ENCODE assay signal across 25 cellular contexts in the genomic region with DNA sequence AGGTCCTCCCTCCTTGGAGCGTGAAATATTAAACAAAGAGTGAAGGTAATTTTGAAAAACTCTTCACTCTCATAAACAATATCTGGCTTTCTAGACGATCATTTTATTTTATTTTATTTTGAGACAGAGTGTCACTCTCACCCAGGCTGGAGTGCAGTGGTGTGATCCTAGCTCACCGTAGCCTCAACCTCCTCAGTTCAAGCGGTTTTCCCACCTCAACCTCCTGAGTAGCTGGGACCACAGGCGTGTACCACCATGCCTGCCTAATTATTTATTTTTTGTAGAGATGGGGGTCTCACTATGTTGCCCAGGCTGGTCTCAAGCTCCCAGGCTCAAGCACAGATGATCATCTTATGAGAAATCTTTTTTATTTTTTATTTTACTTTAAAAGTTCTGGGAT. TPM values are rescaled to one million over a fixed set of nuclear protein-coding genes. Genes with fewer than 3 reads are reported as not detected.
DNase-seq lines count a peak whose midpoint lies in the region; ATAC-seq and TF ChIP-seq lines count a peak whose summit lies in the region.
"Had no signal": no experiment of that assay in that cellular context is flagged by ENCODE, and none has a peak within 500 bp of the region (broad histone marks: within the 10 kb centered on the region; RNA-seq: fewer than 3 reads in every experiment).

No MANE protein-coding gene starts in this region.

- H3K27me3 Mint-ChIP-seq in activated CD8-positive, alpha-beta T cell treated with anti-CD3 and anti-CD28 coated beads for 36 hours, result no peaks in the 10 kb centered on the region
- no peaks in the 10 kb centered on the region for H3K27me3 Mint-ChIP-seq in activated CD8-positive, alpha-beta T cell treated with anti-CD3 and anti-CD28 coated beads, Interleukin-2, amount 10 ng/mL, durations not matched to agents 7 days and 5 days (ENCODE audit: low read depth)
- no peaks in the 10 kb centered on the region for H3K27me3 Mint-ChIP-seq in CD4-positive, alpha-beta T cell
- H3K27me3 Mint-ChIP-seq in activated T-helper 2 cell treated with anti-CD3 and anti-CD28 coated beads, Interferon-gamma antibody, Interleukin-2, Interleukin-4, amounts not matched to agents 10 μg/mL and 5 μg/mL and 100 μg/mL, durations not matched to agents 14 hours and 24 hours and 36 hours (ENCODE audit: low read depth), result no peaks in the 10 kb centered on the region
- H3K27me3 Mint-ChIP-seq in natural killer cell (ENCODE audit: low read depth in 2 of 2) (no peaks in the 10 kb centered on the region), CD14-positive monocyte (ENCODE audit: low read depth in 3 of 3) (peaks cover 2 to 7% (median 2%) of the 10 kb centered on the region in 3 donors)
- H3K27me3 Mint-ChIP-seq: IgD-negative memory B cell had no signal

- TF ChIP-seq CTCF in activated CD8-positive, alpha-beta T cell treated with anti-CD3 and anti-CD28 coated beads for 36 hours (IDR thresholded peaks at IDR 0.05), result no peak
- no peak for TF ChIP-seq CTCF in CD4-positive, alpha-beta T cell (IDR thresholded peaks at IDR 0.05)
- TF ChIP-seq CTCF in natural killer cell (IDR thresholded peaks at IDR 0.05) (no peak), GM10248 (IDR thresholded peaks at IDR 0.05; ENCODE audit: control extremely low read depth, extremely low read depth, low read depth, missing control alignments) (no peak), CD14-positive monocyte (IDR thresholded peaks at IDR 0.05) (no peak)

- intact Hi-C loops in activated CD8-positive, alpha-beta T cell treated with anti-CD3 and anti-CD28 coated beads for 36 hours (cut with micrococcal nuclease), result no loop called here
- intact Hi-C loops in CD4-positive, alpha-beta T cell (cut with DNase I, micrococcal nuclease), result loop anchor here in 1 of 2 experiments (5.0 kb wide), 1 partner anchor 33 kb away; no protein-coding TSS in a partner anchor
- intact Hi-C loops in activated T-helper 2 cell treated with anti-CD3 and anti-CD28 coated beads, Interferon-gamma antibody, Interleukin-2, Interleukin-4, amounts not matched to agents 10 μg/mL and 5 μg/mL and 100 μg/mL, durations not matched to agents 14 hours and 24 hours and 36 hours (cut with micrococcal nuclease), result no loop called here
- intact Hi-C loops in natural killer cell (cut with micrococcal nuclease) (loop anchor here (5.0 kb wide), 1 partner anchor 38 kb away; no protein-coding TSS in a partner anchor), CD14-positive monocyte (cut with micrococcal nuclease) (no loop called here)

- no peaks in the 10 kb centered on the region for H3K27me3 ChIP-seq in CD4-positive, alpha-beta T cell (ENCODE audit: control insufficient read depth, insufficient read depth, low read length)

- peaks cover 12% of the 10 kb centered on the region for H3K9me3 Mint-ChIP-seq in activated CD8-positive, alpha-beta T cell treated with anti-CD3 and anti-CD28 coated beads for 36 hours
- no peaks in the 10 kb centered on the region for H3K9me3 Mint-ChIP-seq in activated CD8-positive, alpha-beta T cell treated with anti-CD3 and anti-CD28 coated beads, Interleukin-2, amount 10 ng/mL, durations not matched to agents 7 days and 5 days (ENCODE audit: insufficient read depth)
- H3K9me3 Mint-ChIP-seq in CD4-positive, alpha-beta T cell, result no peaks in the 10 kb centered on the region
- H3K9me3 Mint-ChIP-seq in activated T-helper 2 cell treated with anti-CD3 and anti-CD28 coated beads, Interferon-gamma antibody, Interleukin-2, Interleukin-4, amounts not matched to agents 10 μg/mL and 5 μg/mL and 100 μg/mL, durations not matched to agents 14 hours and 24 hours and 36 hours, result peaks cover 4% of the 10 kb centered on the region
- no peaks in the 10 kb centered on the region for H3K9me3 Mint-ChIP-seq in natural killer cell
- H3K9me3 Mint-ChIP-seq in CD14-positive monocyte, result peaks cover 0 to 5% (median 0%) of the 10 kb centered on the region in 7 donors
- H3K9me3 Mint-ChIP-seq: GM23338 had no signal

- no peak for ATAC-seq in activated CD8-positive, alpha-beta T cell treated with anti-CD3 and anti-CD28 coated beads for 36 hours
- ATAC-seq in activated CD8-positive, alpha-beta T cell treated with anti-CD3 and anti-CD28 coated beads, Interleukin-2, amount 10 ng/mL, durations not matched to agents 7 days and 5 days, result no peak
- no peak for ATAC-seq in CD4-positive, alpha-beta T cell (ENCODE audit: poor library complexity)
- peak in 1 of 3 donors; percentile 62 for ATAC-seq in natural killer cell
- ATAC-seq: Panc1 had no signal

- peaks cover 84% of the 10 kb centered on the region for H3K4me1 Mint-ChIP-seq in activated CD8-positive, alpha-beta T cell treated with anti-CD3 and anti-CD28 coated beads for 36 hours (ENCODE audit: low read depth)
- peaks cover 68% of the 10 kb centered on the region for H3K4me1 Mint-ChIP-seq in activated CD8-positive, alpha-beta T cell treated with anti-CD3 and anti-CD28 coated beads, Interleukin-2, amount 10 ng/mL, durations not matched to agents 7 days and 5 days (ENCODE audit: low read depth)
- H3K4me1 Mint-ChIP-seq in CD4-positive, alpha-beta T cell (ENCODE audit: low read depth), result peaks cover 92% of the 10 kb centered on the region
- peaks cover 47% of the 10 kb centered on the region for H3K4me1 Mint-ChIP-seq in activated T-helper 2 cell treated with anti-CD3 and anti-CD28 coated beads, Interferon-gamma antibody, Interleukin-2, Interleukin-4, amounts not matched to agents 10 μg/mL and 5 μg/mL and 100 μg/mL, durations not matched to agents 14 hours and 24 hours and 36 hours (ENCODE audit: low read depth)
- H3K4me1 Mint-ChIP-seq in natural killer cell (peaks cover 94 to 99% of the 10 kb centered on the region in 2 donors), CD14-positive monocyte (no peaks in the 10 kb centered on the region)

- DNase-seq in activated CD8-positive, alpha-beta T cell treated with anti-CD3 and anti-CD28 coated beads for 36 hours, result no peak
- DNase-seq in activated CD8-positive, alpha-beta T cell treated with anti-CD3 and anti-CD28 coated beads, Interleukin-2, amount 10 ng/mL, durations not matched to agents 7 days and 5 days, result no peak
- DNase-seq in CD4-positive, alpha-beta T cell, result no peak
- peak; percentile 3 for DNase-seq in activated T-helper 2 cell treated with anti-CD3 and anti-CD28 coated beads, Interferon-gamma antibody, Interleukin-2, Interleukin-4, amounts not matched to agents 10 μg/mL and 5 μg/mL and 100 μg/mL, durations not matched to agents 14 hours and 24 hours and 36 hours (ENCODE audit: low spot score)
- DNase-seq in natural killer cell (no peak), GM10248 (ENCODE audit: extremely low spot score) (no peak), CD14-positive monocyte (ENCODE audit: low spot score) (no peak)
- DNase-seq in activated CD4-positive, alpha-beta T cell treated with anti-CD3 and anti-CD28 coated beads, Interleukin-2, amount 50 U/mL, for 48 hours, result no peak
- DNase-seq: Calu3, DMS53, EL, HCEC 1CT, Karpas-422, NCI-H1092 treated with DMSO at 0.1 percent for 48 hours, NCI-H146, NCI-H2029 treated with DMSO at 0.1 percent for 48 hours, NCI-H2171, NCI-H526 had no signal

- H3K27ac ChIP-seq in CD4-positive, alpha-beta T cell (ENCODE audit: low read depth, low read length), result no peak overlapping the region
- H3K27ac ChIP-seq: 22Rv1, HL-60 had no signal

- H3K36me3 Mint-ChIP-seq in activated CD8-positive, alpha-beta T cell treated with anti-CD3 and anti-CD28 coated beads for 36 hours (ENCODE audit: low read depth), result peaks cover 69% of the 10 kb centered on the region
- peaks cover 62% of the 10 kb centered on the region for H3K36me3 Mint-ChIP-seq in activated CD8-positive, alpha-beta T cell treated with anti-CD3 and anti-CD28 coated beads, Interleukin-2, amount 10 ng/mL, durations not matched to agents 7 days and 5 days (ENCODE audit: low read depth)
- peaks cover 84% of the 10 kb centered on the region for H3K36me3 Mint-ChIP-seq in CD4-positive, alpha-beta T cell (ENCODE audit: low read depth)
- peaks cover 41% of the 10 kb centered on the region for H3K36me3 Mint-ChIP-seq in activated T-helper 2 cell treated with anti-CD3 and anti-CD28 coated beads, Interferon-gamma antibody, Interleukin-2, Interleukin-4, amounts not matched to agents 10 μg/mL and 5 μg/mL and 100 μg/mL, durations not matched to agents 14 hours and 24 hours and 36 hours (ENCODE audit: low read depth)
- H3K36me3 Mint-ChIP-seq in natural killer cell, result no peaks in the 10 kb centered on the region
- no peaks in the 10 kb centered on the region for H3K36me3 Mint-ChIP-seq in CD14-positive monocyte

- POLR2A ChIA-PET in activated CD8-positive, alpha-beta T cell treated with anti-CD3 and anti-CD28 coated beads for 36 hours (lab: Charles Lee), result interaction anchor here (0.6 to 1.3 kb wide), 3 partner anchors 8 to 42 kb away, joined by 3 read pairs; no protein-coding TSS in a partner anchor
- POLR2A ChIA-PET in activated CD8-positive, alpha-beta T cell treated with anti-CD3 and anti-CD28 coated beads, Interleukin-2, amount 10 ng/mL, durations not matched to agents 7 days and 5 days (lab: Charles Lee), result interaction anchor here (3.4 kb wide), 1 partner anchor 15 kb away, joined by 21 read pairs; the partner anchor contains the start of gene ZNF831
- POLR2A ChIA-PET in CD4-positive, alpha-beta T cell (lab: Charles Lee), result interaction anchor here (1.1 to 3.6 kb wide), 2 partner anchors 15 to 27 kb away, joined by 3 to 32 read pairs; partner anchors contain the start of gene ZNF831
- POLR2A ChIA-PET in GM10248 (lab: Yijun Ruan, JAX), result no interaction called here

- H3K9me3 ChIP-seq in CD4-positive, alpha-beta T cell (ENCODE audit: control insufficient read depth, low read length), result no peaks in the 10 kb centered on the region

- CTCF ChIA-PET in activated CD8-positive, alpha-beta T cell treated with anti-CD3 and anti-CD28 coated beads for 36 hours (lab: Charles Lee), result interaction anchor here (2.7 kb wide), 1 partner anchor 92 kb away, joined by 11 read pairs; no protein-coding TSS in a partner anchor
- CTCF ChIA-PET in activated CD8-positive, alpha-beta T cell treated with anti-CD3 and anti-CD28 coated beads, Interleukin-2, amount 10 ng/mL, durations not matched to agents 7 days and 5 days (lab: Charles Lee), result interaction anchor here (0.7 to 1.4 kb wide), 2 partner anchors 12 to 28 kb away, joined by 3 to 4 read pairs; no protein-coding TSS in a partner anchor
- CTCF ChIA-PET in CD4-positive, alpha-beta T cell (lab: Charles Lee), result interaction anchor here (1.2 kb wide), 1 partner anchor 98 kb away, joined by 3 read pairs; no protein-coding TSS in a partner anchor
- CTCF ChIA-PET in GM10248 (lab: Yijun Ruan, JAX), result interaction anchor here (1.0 kb wide), 1 partner anchor 92 kb away, joined by 3 read pairs; no protein-coding TSS in a partner anchor

- peak overlapping the region; percentile 36 for H3K27ac Mint-ChIP-seq in activated CD8-positive, alpha-beta T cell treated with anti-CD3 and anti-CD28 coated beads for 36 hours
- H3K27ac Mint-ChIP-seq in activated CD8-positive, alpha-beta T cell treated with anti-CD3 and anti-CD28 coated beads, Interleukin-2, amount 10 ng/mL, durations not matched to agents 7 days and 5 days, result no peak overlapping the region
- peak overlapping the region; percentile 82 for H3K27ac Mint-ChIP-seq in CD4-positive, alpha-beta T cell
- no peak overlapping the region for H3K27ac Mint-ChIP-seq in activated T-helper 2 cell treated with anti-CD3 and anti-CD28 coated beads, Interferon-gamma antibody, Interleukin-2, Interleukin-4, amounts not matched to agents 10 μg/mL and 5 μg/mL and 100 μg/mL, durations not matched to agents 14 hours and 24 hours and 36 hours
- H3K27ac Mint-ChIP-seq in natural killer cell, result peak overlapping the region; percentile 96 to 98
- H3K27ac Mint-ChIP-seq in CD14-positive monocyte, result no peak overlapping the region
- H3K27ac Mint-ChIP-seq: GM23338, IgD-negative memory B cell had no signal

- H3K4me3 Mint-ChIP-seq in activated CD8-positive, alpha-beta T cell treated with anti-CD3 and anti-CD28 coated beads for 36 hours, result no peak overlapping the region
- no peak overlapping the region for H3K4me3 Mint-ChIP-seq in activated CD8-positive, alpha-beta T cell treated with anti-CD3 and anti-CD28 coated beads, Interleukin-2, amount 10 ng/mL, durations not matched to agents 7 days and 5 days
- H3K4me3 Mint-ChIP-seq in CD4-positive, alpha-beta T cell, result no peak overlapping the region
- no peak overlapping the region for H3K4me3 Mint-ChIP-seq in activated T-helper 2 cell treated with anti-CD3 and anti-CD28 coated beads, Interferon-gamma antibody, Interleukin-2, Interleukin-4, amounts not matched to agents 10 μg/mL and 5 μg/mL and 100 μg/mL, durations not matched to agents 14 hours and 24 hours and 36 hours (ENCODE audit: low read depth)
- H3K4me3 Mint-ChIP-seq in natural killer cell (peak overlapping the region; percentile 47), CD14-positive monocyte (no peak overlapping the region)
- H3K4me3 Mint-ChIP-seq: GM23338 had no signal

RNA-seq across cellular contexts. Expression of gene ZNF831, which starts 16.4 kb away (rescaled TPM):
- 10 to 100 TPM; 10.9 to 11.9 TPM for total RNA-seq in activated CD8-positive, alpha-beta T cell treated with anti-CD3 and anti-CD28 coated beads for 36 hours
- total RNA-seq in activated CD8-positive, alpha-beta T cell treated with anti-CD3 and anti-CD28 coated beads, Interleukin-2, amount 10 ng/mL, durations not matched to agents 7 days and 5 days, result 1 to 10 TPM; 8.6 to 9.2 TPM
- total RNA-seq in CD4-positive, alpha-beta T cell, result 10 to 100 TPM; 24.9 to 25.9 TPM
- 3.0 and 3.3 TPM in 2 replicates for total RNA-seq in activated T-helper 2 cell treated with anti-CD3 and anti-CD28 coated beads, Interferon-gamma antibody, Interleukin-2, Interleukin-4, amounts not matched to agents 10 μg/mL and 5 μg/mL and 100 μg/mL, durations not matched to agents 14 hours and 24 hours and 36 hours
- 10 to 100 TPM; 24.8 to 42.0 (median 40.2) TPM for total RNA-seq in natural killer cell
- under 1 TPM in 1 of 2 donors, not detected in 1; 0.09 TPM for polyA plus RNA-seq in CD14-positive monocyte
- total RNA-seq: Calu3, GM23338, HT1080 had no signal
- polyA plus RNA-seq: AG04450, GM23338 had no signal

Comparison
In these comparisons a context has a peak if more than half of its experiments do, and no peak if none do; other contexts are left out.
1. H3K27ac Mint-ChIP-seq: peak in activated CD8-positive, alpha-beta T cell treated with anti-CD3 and anti-CD28 coated beads for 36 hours (single experiment), CD4-positive, alpha-beta T cell (single experiment) and natural killer cell (2 of 2); none in activated CD8-positive, alpha-beta T cell treated with anti-CD3 and anti-CD28 coated beads, Interleukin-2, amount 10 ng/mL, durations not matched to agents 7 days and 5 days (single experiment), activated T-helper 2 cell treated with anti-CD3 and anti-CD28 coated beads, Interferon-gamma antibody, Interleukin-2, Interleukin-4, amounts not matched to agents 10 μg/mL and 5 μg/mL and 100 μg/mL, durations not matched to agents 14 hours and 24 hours and 36 hours (single experiment) and CD14-positive monocyte (0 of 7).